ENCODE assay signal across 8 cellular contexts in the genomic region with DNA sequence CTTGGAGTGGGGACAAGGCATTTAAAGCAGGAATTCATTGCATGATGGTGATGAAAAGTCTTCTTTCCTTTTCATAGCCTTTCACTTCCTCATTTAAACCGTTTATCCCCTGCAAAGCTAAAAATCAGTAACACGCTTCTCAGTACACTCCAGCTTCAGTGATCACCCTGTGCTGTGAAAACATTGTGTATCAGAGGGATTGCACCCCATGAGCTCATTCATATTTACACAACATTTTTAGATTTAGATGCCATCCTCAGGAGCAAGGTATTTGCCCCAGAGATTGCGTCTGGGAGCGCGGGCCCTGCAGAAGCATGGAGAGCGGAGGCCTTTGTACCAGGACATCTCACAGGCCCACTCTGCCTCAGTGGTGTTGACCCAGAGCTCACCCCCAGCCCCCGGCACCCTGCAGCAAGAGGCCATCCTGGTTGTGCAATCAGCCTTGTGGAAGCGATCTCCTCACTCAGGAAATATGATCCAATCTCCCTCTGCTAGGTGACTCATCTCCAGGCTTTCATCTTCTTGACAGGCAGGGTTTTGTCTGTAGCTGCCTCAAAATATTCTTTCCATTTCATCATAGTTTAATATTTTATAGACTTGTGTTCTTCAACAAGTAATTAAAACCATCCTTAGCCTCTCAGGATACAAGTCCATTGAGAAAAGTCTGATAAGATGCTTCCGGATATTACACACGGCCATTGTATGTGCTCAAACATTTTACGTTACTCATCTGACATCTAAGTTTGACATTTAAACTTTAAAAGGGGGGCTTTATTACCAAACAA. TPM values are rescaled to one million over a fixed set of nuclear protein-coding genes. Genes with fewer than 3 reads are reported as not detected.
DNase-seq lines count a peak whose midpoint lies in the region; ATAC-seq and TF ChIP-seq lines count a peak whose summit lies in the region.

No MANE protein-coding gene starts in this region.

- H3F3A ChIP-seq in PC-3 (ENCODE audit: low read length, unreplicated experiment) = no peaks in the 10 kb centered on the region

- no peaks in the 10 kb centered on the region for H3K79me2 ChIP-seq in PC-3 (ENCODE audit: low read length)

- H3K36me3 Mint-ChIP-seq in activated naive CD4-positive, alpha-beta T cell treated with anti-CD3 and anti-CD28 coated beads for 36 hours (ENCODE audit: low read depth) = no peaks in the 10 kb centered on the region

- H3K9ac ChIP-seq in PC-3 (ENCODE audit: low read length) = no peak overlapping the region

- no peak for TF ChIP-seq CTCF in PC-3 (conservative IDR thresholded peaks at IDR 0.05; ENCODE audit: low read depth, low read length)
- no peak for TF ChIP-seq CTCF in GM13977 (IDR thresholded peaks at IDR 0.05; ENCODE audit: extremely low read depth, insufficient read depth, missing control alignments)

- ATAC-seq in PC-3 = no peak
- no peak for ATAC-seq in HG02763 (IDR thresholded peaks at IDR 0.05; ENCODE audit: unreplicated experiment)
- ATAC-seq in GM21786 (IDR thresholded peaks at IDR 0.05; ENCODE audit: unreplicated experiment) = no peak

- H3K27me3 ChIP-seq in PC-3 (ENCODE audit: low read length) = no peaks in the 10 kb centered on the region

- no peak overlapping the region for H3K27ac Mint-ChIP-seq in activated naive CD4-positive, alpha-beta T cell treated with anti-CD3 and anti-CD28 coated beads for 36 hours

- H3K9me3 ChIP-seq in PC-3 (ENCODE audit: low read length) = no peaks in the 10 kb centered on the region

- H3K4me1 ChIP-seq in PC-3 (ENCODE audit: insufficient read depth, low read length) = peaks cover 14% of the 10 kb centered on the region; the same call in 1 of the 2 replicates

- H3K4me3 Mint-ChIP-seq in activated naive CD4-positive, alpha-beta T cell treated with anti-CD3 and anti-CD28 coated beads for 36 hours = no peak overlapping the region

- H3K27me3 Mint-ChIP-seq in activated naive CD4-positive, alpha-beta T cell treated with anti-CD3 and anti-CD28 coated beads for 36 hours (ENCODE audit: low read depth) = peaks cover 15% of the 10 kb centered on the region

- peak overlapping the region; percentile 41 for H3K4me2 ChIP-seq in PC-3 (ENCODE audit: low read length)

- in situ Hi-C loops in GM13977 (cut with MboI; ENCODE audit: low pct_unique_long_range_greater_than_20kb, low sequenced_read_pairs, unreplicated experiment) = no loop called here

- BruUV-seq in PC-3 (replicated peaks; lab: Mats Ljungman, UMichigan) = no TSS peak

- POLR2A ChIA-PET in PC-3 (lab: Charles Lee; ENCODE audit: unreplicated experiment) = no interaction called here

- H3K36me3 ChIP-seq in PC-3 (ENCODE audit: low read depth, low read length) = no peaks in the 10 kb centered on the region

- CTCF ChIA-PET in PC-3 (lab: Charles Lee) = no interaction called here
- CTCF ChIA-PET in activated naive CD4-positive, alpha-beta T cell treated with anti-CD3 and anti-CD28 coated beads for 36 hours (lab: Charles Lee) = no interaction called here

- H3K27ac ChIP-seq in PC-3 (ENCODE audit: low read length) = peak overlapping the region; percentile 25; the same call in 1 of the 2 replicates

- H4K20me1 ChIP-seq in PC-3 (ENCODE audit: low read length) = no peaks in the 10 kb centered on the region

- no peaks in the 10 kb centered on the region for H3K9me3 Mint-ChIP-seq in activated naive CD4-positive, alpha-beta T cell treated with anti-CD3 and anti-CD28 coated beads for 36 hours

- intact Hi-C loops in PC-3 (cut with micrococcal nuclease) = no loop called here
- intact Hi-C loops in activated naive CD4-positive, alpha-beta T cell treated with anti-CD3 and anti-CD28 coated beads for 36 hours (cut with micrococcal nuclease) = no loop called here

- DNase-seq in GM04504 (ENCODE audit: low read depth) (peak; percentile 93), PC-3 (peak; percentile 57), fibroblast of gingiva (ENCODE audit: low read depth) (peak; percentile 90), skeletal muscle cell (ENCODE audit: low read depth) (peak; percentile 94), GM13977 (ENCODE audit: low spot score) (no peak)
- no peak for DNase-seq in activated naive CD4-positive, alpha-beta T cell treated with anti-CD3 and anti-CD28 coated beads for 36 hours

- H3K4me3 ChIP-seq in PC-3 (ENCODE audit: low read length) (no peak overlapping the region), skeletal muscle cell (ENCODE audit: low read depth, low read length) (no peak overlapping the region)

- H2AFZ ChIP-seq in PC-3 (ENCODE audit: low read length) = no peak overlapping the region

- no peaks in the 10 kb centered on the region for H3K9me2 ChIP-seq in PC-3 (replicated peaks; ENCODE audit: low read length)

- H3K4me1 Mint-ChIP-seq in activated naive CD4-positive, alpha-beta T cell treated with anti-CD3 and anti-CD28 coated beads for 36 hours (ENCODE audit: low read depth) = no peaks in the 10 kb centered on the region

RNA-seq across cellular contexts. Expression of a gene that starts 38.9 kb away (rescaled TPM):
- total RNA-seq in PC-3 (2014; rRNA removed) = 0.52 TPM in 1 of 2 replicates, not detected in the other
- not detected for total RNA-seq in activated naive CD4-positive, alpha-beta T cell treated with anti-CD3 and anti-CD28 coated beads for 36 hours

Comparison
In these comparisons a context has a peak if more than half of its experiments do, and no peak if none do; other contexts are left out.
1. DNase-seq: peak in GM04504 (single experiment), PC-3 (single experiment), fibroblast of gingiva (single experiment) and skeletal muscle cell (single experiment); none in GM13977 (single experiment) and activated naive CD4-positive, alpha-beta T cell treated with anti-CD3 and anti-CD28 coated beads for 36 hours (single experiment).